Comparison of ENCODE assay signal across 23 cellular contexts in genomic region chr14:69529563-69529962, GRCh38. TPM values are rescaled to one million over a fixed set of nuclear protein-coding genes. Genes with fewer than 3 reads are reported as not detected.
DNase-seq lines count a peak whose midpoint lies in the region; ATAC-seq, FAIRE-seq and TF ChIP-seq lines count a peak whose summit lies in the region.
"Had no signal": no experiment of that assay in that cellular context is flagged by ENCODE, and none has a peak within 500 bp of the region (broad histone marks: within the 10 kb centered on the region; RNA-seq: fewer than 3 reads in every experiment).

No MANE protein-coding gene starts in this region.

- H3K27ac ChIP-seq in RWPE2 (ENCODE audit: poor library complexity, severe bottlenecking): no peak overlapping the region
- H3K27ac ChIP-seq: A549; BLaER1 treated with 17β-estradiol and CSF1 and Interleukin-3, amounts not matched to agents 10 nM and 100 nM had no signal

- DNase-seq in cardiac septum (ENCODE audit: low spot score): peak; percentile 44
- DNase-seq in left cardiac atrium: no peak
- peak; percentile 49 for DNase-seq in RWPE2 (ENCODE audit: low spot score)
- DNase-seq in urothelium cell line (ENCODE audit: low spot score): no peak
- DNase-seq in superior temporal gyrus (ENCODE audit: extremely low spot score): no peak
- DNase-seq: 8988T; ACHN; AML-193; BE2C; Caco-2; CD4-positive, alpha-beta memory T cell; DMS153; DND-41; H9 had no signal

- H3K4me3 ChIP-seq in RWPE2 (ENCODE audit: severe bottlenecking): no peak overlapping the region
- H3K4me3 ChIP-seq: A549; BLaER1 treated with 17β-estradiol and CSF1 and Interleukin-3, amounts not matched to agents 10 nM and 100 nM; GM23338 had no signal

- no peaks in the 10 kb centered on the region for H3K27me3 ChIP-seq in RWPE2 (ENCODE audit: insufficient read depth, poor library complexity, severe bottlenecking)
- H3K27me3 ChIP-seq: BE2C; BLaER1 treated with 17β-estradiol and CSF1 and Interleukin-3, amounts not matched to agents 10 nM and 100 nM had no signal

- no peaks in the 10 kb centered on the region for H3K4me1 ChIP-seq in RWPE2 (ENCODE audit: insufficient read depth, poor library complexity, severe bottlenecking)
- H3K4me1 ChIP-seq: A549; BE2C; BLaER1 treated with 17β-estradiol and CSF1 and Interleukin-3, amounts not matched to agents 10 nM and 100 nM had no signal

- H3K9me3 ChIP-seq in RWPE2 (ENCODE audit: severe bottlenecking): no peaks in the 10 kb centered on the region
- H3K9me3 ChIP-seq: A549; BE2C; BLaER1 treated with 17β-estradiol and CSF1 and Interleukin-3, amounts not matched to agents 10 nM and 100 nM; Caco-2 had no signal

- no peak for TF ChIP-seq CTCF in RWPE2 (IDR thresholded peaks at IDR 0.05; ENCODE audit: poor library complexity, severe bottlenecking)

- intact Hi-C loops in cardiac septum (cut with DNase I): no loop called here
- intact Hi-C loops in left cardiac atrium (cut with DNase I): no loop called here

- FAIRE-seq in urothelium cell line (lab: Jason Lieb, UNC): peak; percentile 67
- FAIRE-seq: A549, G401.6, GM12892, GM19239 had no signal

- no peaks in the 10 kb centered on the region for H3K36me3 ChIP-seq in RWPE2 (ENCODE audit: low read depth)
- H3K36me3 ChIP-seq: BE2C; BLaER1 treated with 17β-estradiol and CSF1 and Interleukin-3, amounts not matched to agents 10 nM and 100 nM had no signal

- no peak for ATAC-seq in left cardiac atrium
- ATAC-seq in RWPE2 (ENCODE audit: low read depth): no peak
- no peak for ATAC-seq in HG03175 (IDR thresholded peaks at IDR 0.05; ENCODE audit: unreplicated experiment)
- ATAC-seq: A549, GM23338, HCT116 had no signal

RNA-seq across cellular contexts. Expression of gene PLEKHD1, which starts 45.0 kb away (rescaled TPM):
- total RNA-seq in cardiac septum (0.13 TPM), left cardiac atrium (under 1 TPM; 0.15 to 0.24 TPM)
- total RNA-seq: H4 had no signal

RNA-seq across cellular contexts. Expression of gene CCDC177, which starts 45.1 kb away (rescaled TPM):
- total RNA-seq in cardiac septum: not detected
- not detected for total RNA-seq in left cardiac atrium
- total RNA-seq: CD4-positive, alpha-beta memory T cell; H4 had no signal

Comparison
In these comparisons a context has a peak if more than half of its experiments do, and no peak if none do; other contexts are left out.
1. DNase-seq: peak in cardiac septum (single experiment) and RWPE2 (single experiment); none in left cardiac atrium (single experiment), urothelium cell line (single experiment) and superior temporal gyrus (single experiment).